18 cellular contexts compared by ENCODE assay signal in genomic region chr5:125257997-125258396, GRCh38.
"Had no signal": no experiment of that assay in that cellular context is flagged by ENCODE, and none has a peak within 500 bp of the region (broad histone marks: within the 10 kb centered on the region; RNA-seq: fewer than 3 reads in every experiment).

No MANE protein-coding gene starts in this region.

- FAIRE-seq: astrocyte, colon had no signal

- H3K27ac ChIP-seq: esophagus squamous epithelium, sigmoid colon, stomach, thoracic aorta had no signal

- H3K27me3 ChIP-seq: esophagus squamous epithelium, sigmoid colon, stomach had no signal

- ATAC-seq: activated CD4-positive, alpha-beta T cell treated with anti-CD3 and anti-CD28 coated beads for 36 hours; activated CD8-positive, alpha-beta T cell treated with anti-CD3 and anti-CD28 coated beads for 36 hours; activated naive CD8-positive, alpha-beta T cell treated with anti-CD3 and anti-CD28 coated beads, Interleukin-2, amount 50 U/mL, for 24 hours; naive thymus-derived CD4-positive, alpha-beta T cell had no signal

- H3K9me3 ChIP-seq: esophagus squamous epithelium, sigmoid colon had no signal

- H3K4me1 ChIP-seq: esophagus squamous epithelium, sigmoid colon, stomach had no signal

- H3K36me3 ChIP-seq: esophagus squamous epithelium, sigmoid colon, stomach, thoracic aorta had no signal

- H3K4me3 ChIP-seq: esophagus squamous epithelium, lung, sigmoid colon, stomach, thoracic aorta had no signal

- DNase-seq: activated CD4-positive, alpha-beta T cell treated with anti-CD3 and anti-CD28 coated beads for 36 hours; activated CD8-positive, alpha-beta memory T cell treated with anti-CD3 and anti-CD28 coated beads, Interleukin-2, amount 50 U/mL, for 48 hours; activated CD8-positive, alpha-beta T cell treated with anti-CD3 and anti-CD28 coated beads for 36 hours; activated naive CD4-positive, alpha-beta T cell; activated naive CD8-positive, alpha-beta T cell treated with anti-CD3 and anti-CD28 coated beads, Interleukin-2, amount 50 U/mL, for 24 hours; esophagus squamous epithelium; glutamatergic neuron; immature natural killer cell; naive thymus-derived CD4-positive, alpha-beta T cell; nucleus accumbens; sigmoid colon; stimulated activated CD4-positive, alpha-beta T cell treated with anti-CD3 and anti-CD28 coated beads, Interleukin-4, amount 100 ng/mL, for 24 hours; stomach; T1000 had no signal
